16 cellular contexts compared by ENCODE assay signal in the genomic region with DNA sequence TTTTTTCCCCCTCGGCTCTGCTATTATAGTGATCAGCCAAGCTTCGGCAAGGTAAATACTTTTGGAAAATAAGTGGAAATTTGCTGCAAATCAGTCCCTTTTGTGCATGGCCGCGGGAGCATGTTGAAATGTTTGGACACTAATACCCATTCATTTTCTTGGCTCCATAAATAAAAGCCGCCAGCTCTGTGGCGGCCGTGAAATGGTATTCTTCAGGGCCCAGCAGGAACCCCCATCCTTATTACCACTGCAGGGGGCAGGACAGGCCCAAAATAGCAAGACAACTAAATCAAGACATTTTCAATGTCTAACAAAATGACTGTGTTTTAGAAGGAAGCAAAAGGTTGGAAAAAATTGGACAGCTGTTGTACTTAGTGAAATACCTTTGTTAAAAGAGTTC.
DNase-seq lines count a peak whose midpoint lies in the region; ATAC-seq and TF ChIP-seq lines count a peak whose summit lies in the region.
"Had no signal": no experiment of that assay in that cellular context is flagged by ENCODE, and none has a peak within 500 bp of the region (broad histone marks: within the 10 kb centered on the region; RNA-seq: fewer than 3 reads in every experiment).

No MANE protein-coding gene starts in this region.

- peak overlapping the region; percentile 3 for H3K4me3 ChIP-seq in A673 (ENCODE audit: low read depth, low read length, poor library complexity, severe bottlenecking)
- H3K4me3 ChIP-seq: HAP-1 had no signal

- H3K4me1 ChIP-seq in A673 (ENCODE audit: insufficient read depth, low read length, poor library complexity, severe bottlenecking): peaks cover 57% of the 10 kb centered on the region
- H3K4me1 ChIP-seq: HAP-1 had no signal

- H3K27ac Mint-ChIP-seq in nephron progenitor cell: peak overlapping the region; percentile 83
- H3K27ac Mint-ChIP-seq: B cell; CD4-positive, alpha-beta memory T cell; IgD-negative memory B cell had no signal

- ATAC-seq in HG03139 (IDR thresholded peaks at IDR 0.05; ENCODE audit: unreplicated experiment) (no peak), HG02970 (IDR thresholded peaks at IDR 0.05; ENCODE audit: low FRiP score, unreplicated experiment) (no peak)

- no TSS peak for BruUV-seq in A673 (replicated peaks; lab: Mats Ljungman, UMichigan)

- DNase-seq in A673 (ENCODE audit: low spot score): peak; percentile 93
- peak; percentile 56 for DNase-seq in HEK293T (ENCODE audit: extremely low spot score)
- DNase-seq in NCI-H2081 treated with DMSO at 0.1 percent for 48 hours (lab: John Stamatoyannopoulos, UW): peak; percentile 85
- peak; percentile 13 for DNase-seq in nephron progenitor cell
- DNase-seq in hypothalamus (lab: John Stamatoyannopoulos, UW): no peak
- no peak for DNase-seq in DMS79 (lab: John Stamatoyannopoulos, UW)
- DNase-seq: 8988T; ACHN; C1 segment of cervical spinal cord; CD4-positive, alpha-beta memory T cell; GF-D8 had no signal

- intact Hi-C loops in A673 (cut with micrococcal nuclease; ENCODE audit: unreplicated experiment): loop anchor here (2.0 to 5.0 kb wide), 4 partner anchors 144 to 542 kb away; no protein-coding TSS in a partner anchor

- H3K36me3 ChIP-seq in A673 (ENCODE audit: insufficient read depth, low read length, poor library complexity, severe bottlenecking): no peaks in the 10 kb centered on the region
- H3K36me3 ChIP-seq: HAP-1 had no signal

- H3K27me3 ChIP-seq in A673 (replicated peaks; ENCODE audit: insufficient read depth, low read depth, low read length, poor library complexity): no peaks in the 10 kb centered on the region

- peaks cover 4% of the 10 kb centered on the region for H3K36me3 Mint-ChIP-seq in nephron progenitor cell (ENCODE audit: low read depth)
- H3K36me3 Mint-ChIP-seq: CD4-positive, alpha-beta memory T cell; IgD-negative memory B cell had no signal

- peaks cover 45% of the 10 kb centered on the region for H3K4me1 Mint-ChIP-seq in nephron progenitor cell
- H3K4me1 Mint-ChIP-seq: B cell; CD4-positive, alpha-beta memory T cell; IgD-negative memory B cell had no signal

- peaks cover 3% of the 10 kb centered on the region for H3K27me3 Mint-ChIP-seq in nephron progenitor cell (ENCODE audit: low read depth, poor library complexity)
- H3K27me3 Mint-ChIP-seq: B cell; CD4-positive, alpha-beta memory T cell; IgD-negative memory B cell had no signal

- H3K4me3 Mint-ChIP-seq in nephron progenitor cell: no peak overlapping the region
- H3K4me3 Mint-ChIP-seq: B cell; CD4-positive, alpha-beta memory T cell; IgD-negative memory B cell had no signal

- H3K9me3 ChIP-seq in A673 (ENCODE audit: low read depth, low read length, poor library complexity, severe bottlenecking): no peaks in the 10 kb centered on the region
- H3K9me3 ChIP-seq: HAP-1 had no signal

- TF ChIP-seq CTCF in A673 (conservative IDR thresholded peaks at IDR 0.05; ENCODE audit: low read depth, low read length): 0 out of 2 replicates have a peak, but pooled peaks have one; percentile 34
- no peak for TF ChIP-seq CTCF in nephron progenitor cell (IDR thresholded peaks at IDR 0.05)

- peak overlapping the region; percentile 72 for H3K27ac ChIP-seq in A673 (ENCODE audit: low read depth, low read length, poor library complexity, severe bottlenecking)

- CTCF ChIA-PET in A673 (lab: Charles Lee): interaction anchor here (0.6 kb wide), 1 partner anchor 8 kb away, joined by 4 read pairs; no protein-coding TSS in a partner anchor
- CTCF ChIA-PET in HEK293T (lab: Yijun Ruan, JAX): interaction anchor here (0.6 kb wide), 1 partner anchor 396 kb away, joined by 3 read pairs; no protein-coding TSS in a partner anchor

- no peaks in the 10 kb centered on the region for H3K9me3 Mint-ChIP-seq in nephron progenitor cell

- POLR2A ChIA-PET in A673 (lab: Charles Lee; ENCODE audit: low non-redundant PET) (no interaction called here), HEK293T (lab: Yijun Ruan, JAX) (no interaction called here)

TF ChIP-seq in HEK293T, 16 proteins besides CTCF, POLR2A, EP300 and RAD21:
- TF ChIP-seq SP1 (IDR thresholded peaks at IDR 0.05): no peak
- TF ChIP-seq CTBP1 (IDR thresholded peaks at IDR 0.05; ENCODE audit: borderline replicate concordance): peak; percentile 93
- TF ChIP-seq, protein P1, sequence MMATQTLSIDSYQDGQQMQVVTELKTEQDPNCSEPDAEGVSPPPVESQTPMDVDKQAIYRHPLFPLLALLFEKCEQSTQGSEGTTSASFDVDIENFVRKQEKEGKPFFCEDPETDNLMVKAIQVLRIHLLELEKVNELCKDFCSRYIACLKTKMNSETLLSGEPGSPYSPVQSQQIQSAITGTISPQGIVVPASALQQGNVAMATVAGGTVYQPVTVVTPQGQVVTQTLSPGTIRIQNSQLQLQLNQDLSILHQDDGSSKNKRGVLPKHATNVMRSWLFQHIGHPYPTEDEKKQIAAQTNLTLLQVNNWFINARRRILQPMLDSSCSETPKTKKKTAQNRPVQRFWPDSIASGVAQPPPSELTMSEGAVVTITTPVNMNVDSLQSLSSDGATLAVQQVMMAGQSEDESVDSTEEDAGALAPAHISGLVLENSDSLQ (IDR thresholded peaks at IDR 0.05): peak; percentile 96

Comparison
In these comparisons a context has a peak if more than half of its experiments do, and no peak if none do; other contexts are left out.
1. DNase-seq: peak in A673 (single experiment), HEK293T (single experiment), NCI-H2081 treated with DMSO at 0.1 percent for 48 hours (single experiment) and nephron progenitor cell (single experiment); none in hypothalamus (0 of 51) and DMS79 (single experiment).